ENCODE assay signal across 30 cellular contexts in genomic region chr16:28029387-28030002, GRCh38. TPM values are rescaled to one million over a fixed set of nuclear protein-coding genes. Genes with fewer than 3 reads are reported as not detected.
"Had no signal": no experiment of that assay in that cellular context is flagged by ENCODE, and none has a peak within 500 bp of the region (broad histone marks: within the 10 kb centered on the region; RNA-seq: fewer than 3 reads in every experiment).

No MANE protein-coding gene starts in this region.

- ATAC-seq: psoas muscle; right cardiac atrium; sciatic nerve; stimulated activated memory B cell treated with anti-CD40 and anti-IgM and Interleukin-4, amounts not matched to agents 10 μg/mL and 1 μg/mL and 100 μg/mL, for 72 hours; stimulated activated naive CD8-positive, alpha-beta T cell treated with anti-CD3 and anti-CD28 coated beads, Interleukin-15, Interleukin-2, amounts not matched to agents 100 U/mL and 50 U/mL, for 24 hours had no signal

- H3K4me2 ChIP-seq: neural progenitor cell, smooth muscle cell had no signal

- H3K36me3 ChIP-seq: neural progenitor cell, ovary, spleen, suprapubic skin, tibial nerve, upper lobe of left lung, vagina had no signal

- FAIRE-seq: urothelium cell line had no signal

- H3K9ac ChIP-seq: neural progenitor cell, parathyroid adenoma had no signal

- H3K4me3 ChIP-seq: neural progenitor cell, ovary, psoas muscle, skin epidermis, smooth muscle cell, spleen, suprapubic skin, testis, tibial nerve, upper lobe of left lung, vagina had no signal

- H3K27me3 ChIP-seq: ovary, suprapubic skin, testis, tibial nerve, upper lobe of left lung, vagina had no signal

- H2AFZ ChIP-seq: neural progenitor cell, parathyroid adenoma had no signal

- H3K79me2 ChIP-seq: parathyroid adenoma had no signal

- H3K4me1 ChIP-seq: parathyroid adenoma, psoas muscle, spleen, suprapubic skin, testis, tibial nerve, upper lobe of left lung, vagina had no signal

- DNase-seq: natural killer cell; occipital lobe; ovary; posterior cingulate gyrus; psoas muscle; right cardiac atrium; spleen; stimulated activated CD4-positive, alpha-beta T cell treated with anti-CD3 and anti-CD28 coated beads, Interleukin-12 subunit alpha, Interleukin-12 subunit beta, amount 100 ng/mL, for 4 hours; stimulated activated CD4-positive, alpha-beta T cell treated with anti-CD3 and anti-CD28 coated beads, Interleukin-1b, Interleukin-23, amount 100 ng/mL, for 48 hours; stimulated activated CD4-positive, alpha-beta T cell treated with anti-CD3 and anti-CD28 coated beads, Interleukin-4, amount 100 ng/mL, for 1 hour; stimulated activated CD4-positive, alpha-beta T cell treated with anti-CD3 and anti-CD28 coated beads, Interleukin-4, amount 100 ng/mL, for 4 hours; stimulated activated CD8-positive, alpha-beta memory T cell treated with anti-CD3 and anti-CD28 coated beads, Interleukin-4, amount 100 ng/mL, for 48 hours; stimulated activated naive CD4-positive, alpha-beta T cell; stimulated activated naive CD8-positive, alpha-beta T cell treated with anti-CD3 and anti-CD28 coated beads, Interleukin-15, amount 100 ng/mL, for 72 hours; stimulated activated naive CD8-positive, alpha-beta T cell treated with anti-CD3 and anti-CD28 coated beads, Interleukin-15, Interleukin-2, amounts not matched to agents 100 U/mL and 50 U/mL, for 24 hours; testis; trophoblast cell; upper lobe of left lung had no signal

- H3K27ac ChIP-seq: neural progenitor cell, ovary, parathyroid adenoma, psoas muscle, skin epidermis, spleen, suprapubic skin, testis, tibial nerve, upper lobe of left lung, vagina had no signal

- H3K9me3 ChIP-seq: ovary, psoas muscle, suprapubic skin, testis, upper lobe of left lung, vagina had no signal

RNA-seq across cellular contexts. Expression of gene GSG1L, which starts 34.0 kb away (rescaled TPM):
- total RNA-seq: osteoblast, renal cortical epithelial cell, tibial nerve, vagina had no signal
- polyA plus RNA-seq: smooth muscle cell had no signal
